Comparison of ENCODE assay signal across 8 cellular contexts in genomic region chr18:75207298-75208054, GRCh38. TPM values are rescaled to one million over a fixed set of nuclear protein-coding genes. Genes with fewer than 3 reads are reported as not detected.
DNase-seq lines count a peak whose midpoint lies in the region; ATAC-seq and TF ChIP-seq lines count a peak whose summit lies in the region.

No MANE protein-coding gene starts in this region.

- peak in 1 of 3 donors; percentile 16 for DNase-seq in CD4-positive, CD25-positive, alpha-beta regulatory T cell
- no peak for DNase-seq in SK-N-MC (ENCODE audit: low read depth, low spot score)
- DNase-seq in endothelial cell (ENCODE audit: low spot score), result no peak
- DNase-seq in NCI-H2227 (lab: John Stamatoyannopoulos, UW; ENCODE audit: unreplicated experiment), result no peak
- DNase-seq in D341Med (ENCODE audit: low spot score), result no peak

- H2AFZ ChIP-seq in neuron (ENCODE audit: low read depth, low read length), result no peak overlapping the region

- peaks cover 0 to 1% (median 0%) of the 10 kb centered on the region in 7 donors for H3K9me3 Mint-ChIP-seq in CD4-positive, CD25-positive, alpha-beta regulatory T cell
- no peaks in the 10 kb centered on the region for H3K9me3 Mint-ChIP-seq in endothelial cell (ENCODE audit: unreplicated experiment)

- H3K27me3 Mint-ChIP-seq in CD4-positive, CD25-positive, alpha-beta regulatory T cell, result peaks cover 23% of the 10 kb centered on the region
- peaks cover 28% of the 10 kb centered on the region for H3K27me3 Mint-ChIP-seq in endothelial cell (ENCODE audit: unreplicated experiment)

- peaks cover 40% of the 10 kb centered on the region for H3K4me1 ChIP-seq in CD4-positive, CD25-positive, alpha-beta regulatory T cell (ENCODE audit: control insufficient read depth, insufficient read depth, low read length, poor library complexity, severe bottlenecking)
- H3K4me1 ChIP-seq in neuron (ENCODE audit: insufficient read depth, low read length), result peaks cover 35% of the 10 kb centered on the region

- no peak overlapping the region for H3K9ac ChIP-seq in SK-N-MC (ENCODE audit: insufficient read length)

- H3K27me3 ChIP-seq in CD4-positive, CD25-positive, alpha-beta regulatory T cell (ENCODE audit: control insufficient read depth, insufficient read depth, low read length), result no peaks in the 10 kb centered on the region
- no peaks in the 10 kb centered on the region for H3K27me3 ChIP-seq in neuron (ENCODE audit: insufficient read depth, low read length)

- no peaks in the 10 kb centered on the region for H3K36me3 ChIP-seq in CD4-positive, CD25-positive, alpha-beta regulatory T cell (ENCODE audit: control insufficient read depth, insufficient read depth, low read length)
- H3K36me3 ChIP-seq in SK-N-MC (ENCODE audit: insufficient read depth, low read length) (no peaks in the 10 kb centered on the region), neuron (ENCODE audit: insufficient read depth, low read length) (no peaks in the 10 kb centered on the region)

- peak overlapping the region; percentile 85 for H3K4me3 ChIP-seq in CD4-positive, CD25-positive, alpha-beta regulatory T cell (ENCODE audit: low read depth, low read length)
- peak overlapping the region; percentile 74 for H3K4me3 ChIP-seq in SK-N-MC
- H3K4me3 ChIP-seq in neuron (ENCODE audit: low read length), result peak overlapping the region; percentile 69

- H3K36me3 Mint-ChIP-seq in CD4-positive, CD25-positive, alpha-beta regulatory T cell, result peaks cover under 1% of the 10 kb centered on the region
- peaks cover 14% of the 10 kb centered on the region for H3K36me3 Mint-ChIP-seq in endothelial cell (ENCODE audit: low read depth, unreplicated experiment)

- peak overlapping the region; percentile 95 to 100 (median 98) for H3K4me3 Mint-ChIP-seq in CD4-positive, CD25-positive, alpha-beta regulatory T cell
- H3K4me3 Mint-ChIP-seq in endothelial cell (ENCODE audit: unreplicated experiment), result peak overlapping the region; percentile 95

- ATAC-seq in CD4-positive, CD25-positive, alpha-beta regulatory T cell (ENCODE audit: low read depth in 2 of 2), result peak in 1 of 2 donors; percentile 0
- ATAC-seq in GM19467 (IDR thresholded peaks at IDR 0.05; ENCODE audit: unreplicated experiment), result peak; percentile 1
- ATAC-seq in HG03139 (IDR thresholded peaks at IDR 0.05; ENCODE audit: unreplicated experiment), result no peak

- no peaks in the 10 kb centered on the region for H3K9me3 ChIP-seq in CD4-positive, CD25-positive, alpha-beta regulatory T cell (ENCODE audit: control insufficient read depth in 2 of 2, low read length in 2 of 2)
- H3K9me3 ChIP-seq in SK-N-MC (ENCODE audit: low read depth, low read length) (no peaks in the 10 kb centered on the region), neuron (ENCODE audit: low read length) (no peaks in the 10 kb centered on the region)

- H3K4me1 Mint-ChIP-seq in CD4-positive, CD25-positive, alpha-beta regulatory T cell, result peaks cover 32 to 62% (median 40%) of the 10 kb centered on the region in 4 donors
- H3K4me1 Mint-ChIP-seq in endothelial cell (ENCODE audit: unreplicated experiment), result peaks cover 45% of the 10 kb centered on the region

- TF ChIP-seq CTCF in endothelial cell (IDR thresholded peaks at IDR 0.05; ENCODE audit: unreplicated experiment), result no peak

- H3K27ac ChIP-seq in CD4-positive, CD25-positive, alpha-beta regulatory T cell (ENCODE audit: insufficient read depth, low read length, poor library complexity, severe bottlenecking), result peak overlapping the region; percentile 78
- H3K27ac ChIP-seq in SK-N-MC, result no peak overlapping the region

- peak overlapping the region; percentile 94 to 100 (median 98) for H3K27ac Mint-ChIP-seq in CD4-positive, CD25-positive, alpha-beta regulatory T cell
- H3K27ac Mint-ChIP-seq in endothelial cell (ENCODE audit: unreplicated experiment), result peak overlapping the region; percentile 74

RNA-seq across cellular contexts. Expression of gene PTGR3, which starts 1.5 kb away (rescaled TPM):
- 25.5 TPM for total RNA-seq in CD4-positive, CD25-positive, alpha-beta regulatory T cell
- polyA plus RNA-seq in CD4-positive, CD25-positive, alpha-beta regulatory T cell, result 10 to 100 TPM; 18.6 to 33.3 (median 25.8) TPM
- 26.3 TPM for total RNA-seq in endothelial cell (ENCODE audit: unreplicated experiment)

RNA-seq across cellular contexts. Expression of gene TSHZ1, which starts 3.1 kb away (rescaled TPM):
- total RNA-seq in CD4-positive, CD25-positive, alpha-beta regulatory T cell, result 16.4 TPM
- 1 to 10 TPM; 1.1 to 2.4 (median 1.4) TPM for polyA plus RNA-seq in CD4-positive, CD25-positive, alpha-beta regulatory T cell
- total RNA-seq in endothelial cell (ENCODE audit: unreplicated experiment), result 16.3 TPM
